ENCODE assay signal across 31 cellular contexts in the genomic region with DNA sequence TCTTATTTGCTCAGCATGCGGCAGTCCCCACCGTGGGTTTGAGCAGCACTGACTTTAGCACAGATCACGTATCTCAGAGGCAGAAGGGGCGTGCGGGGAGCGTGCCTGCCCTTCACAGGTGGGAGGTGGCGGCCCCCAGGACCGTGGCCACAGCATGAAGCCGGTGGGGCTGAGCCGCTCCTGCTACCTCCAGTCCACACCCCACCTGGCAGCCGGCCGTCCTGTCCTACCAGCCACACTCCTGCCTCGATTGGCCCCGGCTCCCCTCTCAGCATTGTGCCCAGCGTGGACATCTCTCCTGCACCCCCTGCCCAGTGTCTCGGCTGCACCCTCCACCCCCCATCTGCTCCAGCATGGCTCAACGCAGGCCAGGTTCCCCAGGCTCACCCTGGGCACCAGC.
"Had no signal": no experiment of that assay in that cellular context is flagged by ENCODE, and none has a peak within 500 bp of the region (broad histone marks: within the 10 kb centered on the region; RNA-seq: fewer than 3 reads in every experiment).

No MANE protein-coding gene starts in this region.

- H3K4me3 ChIP-seq: body of pancreas, breast epithelium, MG63, SK-N-MC had no signal

- H3K4me1 Mint-ChIP-seq: activated CD4-positive, alpha-beta memory T cell treated with anti-CD3 and anti-CD28 coated beads, Interleukin-2, amount 10 ng/mL, durations not matched to agents 7 days and 5 days; activated CD8-positive, alpha-beta memory T cell treated with anti-CD3 and anti-CD28 coated beads, Interleukin-2, amount 10 ng/mL, durations not matched to agents 7 days and 5 days had no signal

- H3K4me1 ChIP-seq: body of pancreas, breast epithelium had no signal

- H3K36me3 ChIP-seq: breast epithelium, MG63 had no signal

- H3K9me3 Mint-ChIP-seq: activated CD4-positive, alpha-beta memory T cell treated with anti-CD3 and anti-CD28 coated beads, Interleukin-2, amount 10 ng/mL, durations not matched to agents 7 days and 5 days; activated naive CD4-positive, alpha-beta T cell treated with anti-CD3 and anti-CD28 coated beads, Interleukin-2, amount 50 U/mL, for 24 hours; activated naive CD8-positive, alpha-beta T cell treated with anti-CD3 and anti-CD28 coated beads, Interleukin-2, amount 10 ng/mL, durations not matched to agents 7 days and 5 days; activated T-helper 2 cell treated with anti-CD3 and anti-CD28 coated beads, Interferon-gamma antibody, Interleukin-2, Interleukin-4, amounts not matched to agents 10 μg/mL and 5 μg/mL and 100 μg/mL, durations not matched to agents 14 hours and 24 hours and 36 hours; T-helper 2 cell treated with Interferon-gamma antibody and Interleukin-4, amounts not matched to agents 5 μg/mL and 100 μg/mL, for 36 hours; WTC11 had no signal

- ATAC-seq: activated CD8-positive, alpha-beta memory T cell treated with anti-CD3 and anti-CD28 coated beads, Interleukin-2, amount 10 ng/mL, durations not matched to agents 7 days and 5 days; body of pancreas; WTC11 had no signal

- H3K27ac ChIP-seq: body of pancreas, breast epithelium, SK-N-MC had no signal

- H3K4me3 Mint-ChIP-seq: activated CD4-positive, alpha-beta memory T cell treated with anti-CD3 and anti-CD28 coated beads, Interleukin-2, amount 10 ng/mL, durations not matched to agents 7 days and 5 days; activated CD8-positive, alpha-beta memory T cell treated with anti-CD3 and anti-CD28 coated beads, Interleukin-2, amount 10 ng/mL, durations not matched to agents 7 days and 5 days; activated naive CD4-positive, alpha-beta T cell treated with anti-CD3 and anti-CD28 coated beads, Interleukin-2, amount 50 U/mL, for 24 hours; activated naive CD8-positive, alpha-beta T cell treated with anti-CD3 and anti-CD28 coated beads, Interleukin-2, amount 10 ng/mL, durations not matched to agents 7 days and 5 days; T-helper 2 cell treated with Interferon-gamma antibody and Interleukin-4, amounts not matched to agents 5 μg/mL and 100 μg/mL, for 36 hours; WTC11 had no signal

- H3K9me3 ChIP-seq: body of pancreas, breast epithelium, MG63 had no signal

- H3K27ac Mint-ChIP-seq: activated CD4-positive, alpha-beta memory T cell treated with anti-CD3 and anti-CD28 coated beads, Interleukin-2, amount 10 ng/mL, durations not matched to agents 7 days and 5 days; activated CD8-positive, alpha-beta memory T cell treated with anti-CD3 and anti-CD28 coated beads, Interleukin-2, amount 10 ng/mL, durations not matched to agents 7 days and 5 days; activated naive CD4-positive, alpha-beta T cell treated with anti-CD3 and anti-CD28 coated beads, Interleukin-2, amount 50 U/mL, for 24 hours; activated naive CD8-positive, alpha-beta T cell treated with anti-CD3 and anti-CD28 coated beads, Interleukin-2, amount 10 ng/mL, durations not matched to agents 7 days and 5 days; activated T-helper 2 cell treated with anti-CD3 and anti-CD28 coated beads, Interferon-gamma antibody, Interleukin-2, Interleukin-4, amounts not matched to agents 10 μg/mL and 5 μg/mL and 100 μg/mL, durations not matched to agents 14 hours and 24 hours and 36 hours; T-helper 2 cell treated with Interferon-gamma antibody and Interleukin-4, amounts not matched to agents 5 μg/mL and 100 μg/mL, for 36 hours; WTC11 had no signal

- H3K27me3 ChIP-seq: body of pancreas, breast epithelium, MG63 had no signal

- H3K27me3 Mint-ChIP-seq: activated CD4-positive, alpha-beta memory T cell treated with anti-CD3 and anti-CD28 coated beads, Interleukin-2, amount 10 ng/mL, durations not matched to agents 7 days and 5 days; activated CD8-positive, alpha-beta memory T cell treated with anti-CD3 and anti-CD28 coated beads, Interleukin-2, amount 10 ng/mL, durations not matched to agents 7 days and 5 days; activated naive CD4-positive, alpha-beta T cell treated with anti-CD3 and anti-CD28 coated beads, Interleukin-2, amount 50 U/mL, for 24 hours; activated naive CD8-positive, alpha-beta T cell treated with anti-CD3 and anti-CD28 coated beads, Interleukin-2, amount 10 ng/mL, durations not matched to agents 7 days and 5 days had no signal

- DNase-seq: activated CD4-positive, alpha-beta memory T cell treated with anti-CD3 and anti-CD28 coated beads, Interleukin-2, amount 10 ng/mL, durations not matched to agents 7 days and 5 days; activated CD4-positive, alpha-beta T cell treated with anti-CD3 and anti-CD28 coated beads for 1 hour; activated CD4-positive, alpha-beta T cell treated with anti-CD3 and anti-CD28 coated beads for 48 hours; activated CD8-positive, alpha-beta memory T cell treated with anti-CD3 and anti-CD28 coated beads for 24 hours; activated CD8-positive, alpha-beta memory T cell treated with anti-CD3 and anti-CD28 coated beads, Interleukin-2, amount 10 ng/mL, durations not matched to agents 7 days and 5 days; activated CD8-positive, alpha-beta memory T cell treated with anti-CD3 and anti-CD28 coated beads, Interleukin-2, amount 50 U/mL, for 48 hours; activated gamma-delta T cell; activated naive CD4-positive, alpha-beta T cell treated with Interleukin-2 at 50 U/mL for 16 hours; activated naive CD8-positive, alpha-beta T cell treated with anti-CD3 and anti-CD28 coated beads, Interleukin-2, amount 10 ng/mL, durations not matched to agents 7 days and 5 days; amygdala; body of pancreas; cerebellar nuclear complex; Kasumi-1; KG1; MG63; NCI-H1048; NCI-H1105 treated with DMSO at 0.1 percent for 48 hours; NCI-H1436; NCI-H1694; NCI-H1930; NCI-H2081 treated with DMSO at 0.1 percent for 48 hours; NCI-H345; NCI-H524 treated with DMSO at 0.1 percent for 48 hours; OCI-M1; Right ventricle myocardium superior had no signal
